Comparison of ENCODE assay signal across 8 cellular contexts in the genomic region with DNA sequence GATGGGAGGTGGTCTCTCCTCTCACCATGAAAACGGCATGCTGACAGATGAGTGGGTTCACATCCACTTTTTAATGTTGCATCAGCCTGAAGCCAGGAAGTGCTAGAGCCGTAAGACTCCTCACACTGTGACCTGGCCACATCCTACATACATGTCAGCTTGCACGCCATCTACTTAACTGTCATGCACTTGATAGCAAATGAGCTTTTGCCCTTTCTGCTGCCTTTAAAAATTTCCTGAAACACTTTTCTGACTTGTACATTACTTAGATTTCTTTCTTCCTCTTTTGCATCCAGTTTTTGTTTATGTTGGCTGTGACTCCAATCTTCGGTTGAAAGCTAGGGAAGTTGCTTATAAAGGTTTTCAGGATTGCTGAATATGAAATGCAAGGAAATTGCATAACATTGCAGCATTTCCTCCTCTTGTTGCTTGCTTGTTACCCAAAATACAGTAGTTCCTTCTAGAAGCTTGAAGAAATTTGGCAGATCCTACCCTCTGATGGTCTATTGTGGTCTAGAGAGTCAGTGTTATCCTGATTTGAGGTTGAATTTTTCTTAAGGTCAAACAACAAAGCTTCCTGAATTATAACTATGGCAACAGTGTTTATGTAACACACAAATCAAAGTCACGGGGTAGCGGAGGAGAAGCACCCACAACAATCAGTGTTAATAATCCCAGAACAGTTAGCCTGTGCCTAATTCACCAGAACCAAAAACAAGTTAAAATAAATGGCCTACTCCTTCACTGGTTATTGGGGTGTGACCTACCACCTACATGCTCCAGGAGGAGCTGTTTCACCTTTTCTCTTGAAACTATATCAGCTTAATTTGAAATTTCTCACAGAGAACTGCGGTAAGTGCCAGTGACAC.
DNase-seq lines count a peak whose midpoint lies in the region; ATAC-seq, FAIRE-seq and TF ChIP-seq lines count a peak whose summit lies in the region.

No MANE protein-coding gene starts in this region.

- intact Hi-C loops in mammary epithelial cell (cut with micrococcal nuclease) (loop anchor here (2.0 to 10.0 kb wide), 6 partner anchors 202 to 1182 kb away; no protein-coding TSS in a partner anchor), HepG2 (cut with micrococcal nuclease; ENCODE audit: unreplicated experiment) (loop anchor here (5.0 kb wide), 1 partner anchor 400 kb away; a partner anchor contains a TSS)

- no peaks in the 10 kb centered on the region for H3K79me2 ChIP-seq in mammary epithelial cell (ENCODE audit: insufficient read depth, low read length)
- no peaks in the 10 kb centered on the region for H3K79me2 ChIP-seq in HepG2 (ENCODE audit: insufficient read depth, low read length)

- ATAC-seq in GM21528 (IDR thresholded peaks at IDR 0.05; ENCODE audit: low FRiP score, unreplicated experiment): peak; percentile 80
- ATAC-seq in HepG2: peak; percentile 65

- TF ChIP-seq EP300 in HepG2 (IDR thresholded peaks at IDR 0.05; ENCODE audit: low read depth in 2 of 2, low read length in 2 of 2): no peak
- no peak for TF ChIP-seq EP300 in HepG2 (CRISPR knock-in tag; IDR thresholded peaks at IDR 0.05; ENCODE audit: borderline replicate concordance)

- H3K4me3 ChIP-seq in HUES64 (ENCODE audit: low read length) (no peak overlapping the region), mammary epithelial cell (replicated peaks in 1 of 3; ENCODE audit: insufficient read depth in 1 of 3, low read depth in 2 of 3, low read length in 3 of 3) (no peak overlapping the region), HepG2 (replicated peaks in 1 of 3; ENCODE audit: insufficient read depth in 1 of 3, low read depth in 2 of 3, low read length in 3 of 3) (no peak overlapping the region)

- H3K9ac ChIP-seq in HUES64 (ENCODE audit: low read depth, low read length) (no peak overlapping the region), mammary epithelial cell (ENCODE audit: insufficient read depth, low read length) (peak overlapping the region; percentile 25), HepG2 (ENCODE audit: insufficient read depth, low read depth, low read length) (no peak overlapping the region)

- H3K4me2 ChIP-seq in mammary epithelial cell (ENCODE audit: insufficient read depth, low read depth, low read length) (peak overlapping the region; percentile 19), HepG2 (ENCODE audit: low read depth, low read length) (no peak overlapping the region)

- CTCF ChIA-PET in mammary epithelial cell (lab: Charles Lee; ENCODE audit: low non-redundant PET): interaction anchor here (0.5 to 0.6 kb wide), 2 partner anchors 103 to 232 kb away, joined by 3 to 7 read pairs; no protein-coding TSS in a partner anchor
- CTCF ChIA-PET in HepG2 (lab: Yijun Ruan, JAX; ENCODE audit: low intra/inter-chr PET ratio, low total read pairs): interaction anchor here (1.0 kb wide), 1 partner anchor 823 kb away, joined by 3 read pairs; no protein-coding TSS in a partner anchor

- H3K27ac ChIP-seq in HUES64 (ENCODE audit: low read depth, low read length) (0 out of 2 replicates have a peak overlapping the region, but pooled peaks have one; percentile 24), mammary epithelial cell (ENCODE audit: insufficient read depth, low read depth, low read length) (peak overlapping the region; percentile 71), HepG2 (ENCODE audit: extremely low read length, insufficient read depth, low read length) (peak overlapping the region; percentile 2)

- no peak for TF ChIP-seq POLR2A in HepG2 (IDR thresholded peaks at IDR 0.05; ENCODE audit: insufficient read depth in 1 of 2, low read depth in 2 of 2, low read length in 2 of 2)

- H3K36me3 ChIP-seq in HUES64 (ENCODE audit: insufficient read depth, low read length): no peaks in the 10 kb centered on the region
- no peaks in the 10 kb centered on the region for H3K36me3 ChIP-seq in mammary epithelial cell (ENCODE audit: insufficient read depth, low read length)
- peaks cover 0 to 4% of the 10 kb centered on the region in 2 experiments; a peak in 1 of 5 replicates for H3K36me3 ChIP-seq in HepG2 (replicated peaks in 1 of 2; ENCODE audit: control insufficient read depth in 1 of 2, insufficient read depth in 2 of 2, low read length in 2 of 2)

- POLR2A ChIA-PET in HepG2 (lab: Yijun Ruan, JAX): no interaction called here

- H3K4me1 ChIP-seq in HUES64 (ENCODE audit: insufficient read depth, low read length) (peaks cover 6% of the 10 kb centered on the region), mammary epithelial cell (ENCODE audit: insufficient read depth, low read length) (peaks cover 17% of the 10 kb centered on the region), HepG2 (ENCODE audit: insufficient read depth, low read length) (peaks cover 19% of the 10 kb centered on the region)

- 84% methylated on average over 7 of the region's 7 CpGs for WGBS in HUES64
- WGBS in mammary epithelial cell (ENCODE audit: low coverage, missing lambda C conversion rate): 50% methylated on average over 6 of the region's 7 CpGs
- WGBS in HepG2 (ENCODE audit: low lambda C conversion rate): 99% methylated on average over 7 of the region's 7 CpGs

- peak overlapping the region; percentile 50 for H2AFZ ChIP-seq in mammary epithelial cell (ENCODE audit: low read depth, low read length)
- H2AFZ ChIP-seq in HepG2 (ENCODE audit: low read length): no peak overlapping the region

- dilution Hi-C loops in mammary epithelial cell (cut with HindIII; ENCODE audit: low sequenced_read_pairs): no loop called here

- TF ChIP-seq RAD21 in HepG2 (CRISPR knock-in tag; IDR thresholded peaks at IDR 0.05): no peak

- H3K27me3 ChIP-seq in HUES64 (ENCODE audit: insufficient read depth, low read length) (no peaks in the 10 kb centered on the region), mammary epithelial cell (ENCODE audit: insufficient read depth, low read length) (no peaks in the 10 kb centered on the region), HepG2 (ENCODE audit: control insufficient read depth in 1 of 2, insufficient read depth in 2 of 2, low read length in 2 of 2) (no peaks in the 10 kb centered on the region)

- in situ Hi-C loops in mammary epithelial cell (cut with MboI; ENCODE audit: low sequenced_read_pairs in 2 of 2) (loop anchor here in 1 of 2 donors (10.0 to 25.0 kb wide), 3 partner anchors 78 to 960 kb away; no protein-coding TSS in a partner anchor), HepG2 (cut with HindIII; ENCODE audit: extremely low pct_ligation_motif_present, low pct_unique_long_range_greater_than_20kb) (no loop called here)

- BruUV-seq in mammary epithelial cell (replicated peaks; lab: Mats Ljungman, UMichigan) (no TSS peak), HepG2 (replicated peaks; lab: Mats Ljungman, UMichigan) (no TSS peak)

- TF ChIP-seq CTCF in GM12801 (IDR thresholded peaks at IDR 0.05; ENCODE audit: extremely low read depth, insufficient read length) (peak; percentile 44), mammary epithelial cell (conservative IDR thresholded peaks at IDR 0.05 in 1 of 2, IDR thresholded peaks at IDR 0.05 in 1 of 2; ENCODE audit: extremely low read depth in 1 of 2, insufficient read depth in 1 of 2, low read depth in 1 of 2, low read length in 2 of 2) (peak; percentile 59 to 72), HepG2 (CRISPR knock-in tag; IDR thresholded peaks at IDR 0.05) (peak; percentile 57)

- no peaks in the 10 kb centered on the region for H3K9me3 ChIP-seq in HUES64 (ENCODE audit: insufficient read depth, low read depth, low read length)
- H3K9me3 ChIP-seq in mammary epithelial cell (replicated peaks; ENCODE audit: insufficient read depth, low read length): no peaks in the 10 kb centered on the region
- H3K9me3 ChIP-seq in HepG2 (ENCODE audit: low read length): no peaks in the 10 kb centered on the region

- FAIRE-seq in HepG2 (lab: Jason Lieb, UNC): peak; percentile 67

- DNase-seq in T-helper 1 cell (peak in 4 of 5 donors; percentile 33 to 97 (median 36)), mammary epithelial cell (peak; percentile 59), HepG2 (ENCODE audit: low spot score) (no peak), NCI-H774 (lab: John Stamatoyannopoulos, UW) (no peak)
- peak; percentile 28 to 43 for DNase-seq in stimulated activated CD8-positive, alpha-beta memory T cell treated with anti-CD3 and anti-CD28 coated beads, Interleukin-4, amount 100 ng/mL, for 4 hours (ENCODE audit: low read depth in 2 of 2, low spot score in 1 of 2)

- H4K20me1 ChIP-seq in mammary epithelial cell (ENCODE audit: insufficient read depth, low read length) (no peaks in the 10 kb centered on the region), HepG2 (ENCODE audit: insufficient read depth, low read length) (no peaks in the 10 kb centered on the region)

TF ChIP-seq in HepG2, 621 proteins besides CTCF, POLR2A, EP300 and RAD21 (continues in another document):
- TF ChIP-seq NR1H2 (CRISPR knock-in tag; IDR thresholded peaks at IDR 0.05; ENCODE audit: borderline replicate concordance, low read depth): no peak
- TF ChIP-seq, protein P1, sequence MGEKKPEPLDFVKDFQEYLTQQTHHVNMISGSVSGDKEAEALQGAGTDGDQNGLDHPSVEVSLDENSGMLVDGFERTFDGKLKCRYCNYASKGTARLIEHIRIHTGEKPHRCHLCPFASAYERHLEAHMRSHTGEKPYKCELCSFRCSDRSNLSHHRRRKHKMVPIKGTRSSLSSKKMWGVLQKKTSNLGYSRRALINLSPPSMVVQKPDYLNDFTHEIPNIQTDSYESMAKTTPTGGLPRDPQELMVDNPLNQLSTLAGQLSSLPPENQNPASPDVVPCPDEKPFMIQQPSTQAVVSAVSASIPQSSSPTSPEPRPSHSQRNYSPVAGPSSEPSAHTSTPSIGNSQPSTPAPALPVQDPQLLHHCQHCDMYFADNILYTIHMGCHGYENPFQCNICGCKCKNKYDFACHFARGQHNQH (CRISPR knock-in tag; IDR thresholded peaks at IDR 0.05): no peak
- TF ChIP-seq ZNF891 (CRISPR knock-in tag; IDR thresholded peaks at IDR 0.05): no peak
- no peak for TF ChIP-seq ZNF33B (CRISPR knock-in tag; IDR thresholded peaks at IDR 0.05)
- no peak for TF ChIP-seq NBN (conservative IDR thresholded peaks at IDR 0.05)
- peak; percentile 56 for TF ChIP-seq SMC3 (IDR thresholded peaks at IDR 0.05; ENCODE audit: low read length)
- TF ChIP-seq, protein P2, sequence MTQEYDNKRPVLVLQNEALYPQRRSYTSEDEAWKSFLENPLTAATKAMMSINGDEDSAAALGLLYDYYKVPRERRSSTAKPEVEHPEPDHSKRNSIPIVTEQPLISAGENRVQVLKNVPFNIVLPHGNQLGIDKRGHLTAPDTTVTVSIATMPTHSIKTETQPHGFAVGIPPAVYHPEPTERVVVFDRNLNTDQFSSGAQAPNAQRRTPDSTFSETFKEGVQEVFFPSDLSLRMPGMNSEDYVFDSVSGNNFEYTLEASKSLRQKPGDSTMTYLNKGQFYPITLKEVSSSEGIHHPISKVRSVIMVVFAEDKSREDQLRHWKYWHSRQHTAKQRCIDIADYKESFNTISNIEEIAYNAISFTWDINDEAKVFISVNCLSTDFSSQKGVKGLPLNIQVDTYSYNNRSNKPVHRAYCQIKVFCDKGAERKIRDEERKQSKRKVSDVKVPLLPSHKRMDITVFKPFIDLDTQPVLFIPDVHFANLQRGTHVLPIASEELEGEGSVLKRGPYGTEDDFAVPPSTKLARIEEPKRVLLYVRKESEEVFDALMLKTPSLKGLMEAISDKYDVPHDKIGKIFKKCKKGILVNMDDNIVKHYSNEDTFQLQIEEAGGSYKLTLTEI (CRISPR knock-in tag; conservative IDR thresholded peaks at IDR 0.05): no peak
- no peak for TF ChIP-seq TEAD2 (CRISPR knock-in tag; IDR thresholded peaks at IDR 0.05)
- peak; percentile 64 for TF ChIP-seq STAG1 (CRISPR knock-in tag; IDR thresholded peaks at IDR 0.05)

Comparison
In these comparisons a context has a peak if more than half of its experiments do, and no peak if none do; other contexts are left out.
1. H3K27ac ChIP-seq: peak in every context shown above with its lines; median percentile 71 in mammary epithelial cell; 24 in HUES64; 2 in HepG2.
2. DNase-seq: peak in T-helper 1 cell (4 of 5), mammary epithelial cell (single experiment) and stimulated activated CD8-positive, alpha-beta memory T cell treated with anti-CD3 and anti-CD28 coated beads, Interleukin-4, amount 100 ng/mL, for 4 hours (2 of 2); none in HepG2 (single experiment) and NCI-H774 (single experiment).
3. Peak in every context shown above with its lines, with median percentiles within 50 percentile points of each other: CTCF ChIP-seq.